Comparison of ENCODE assay signal across 9 cellular contexts in the genomic region with DNA sequence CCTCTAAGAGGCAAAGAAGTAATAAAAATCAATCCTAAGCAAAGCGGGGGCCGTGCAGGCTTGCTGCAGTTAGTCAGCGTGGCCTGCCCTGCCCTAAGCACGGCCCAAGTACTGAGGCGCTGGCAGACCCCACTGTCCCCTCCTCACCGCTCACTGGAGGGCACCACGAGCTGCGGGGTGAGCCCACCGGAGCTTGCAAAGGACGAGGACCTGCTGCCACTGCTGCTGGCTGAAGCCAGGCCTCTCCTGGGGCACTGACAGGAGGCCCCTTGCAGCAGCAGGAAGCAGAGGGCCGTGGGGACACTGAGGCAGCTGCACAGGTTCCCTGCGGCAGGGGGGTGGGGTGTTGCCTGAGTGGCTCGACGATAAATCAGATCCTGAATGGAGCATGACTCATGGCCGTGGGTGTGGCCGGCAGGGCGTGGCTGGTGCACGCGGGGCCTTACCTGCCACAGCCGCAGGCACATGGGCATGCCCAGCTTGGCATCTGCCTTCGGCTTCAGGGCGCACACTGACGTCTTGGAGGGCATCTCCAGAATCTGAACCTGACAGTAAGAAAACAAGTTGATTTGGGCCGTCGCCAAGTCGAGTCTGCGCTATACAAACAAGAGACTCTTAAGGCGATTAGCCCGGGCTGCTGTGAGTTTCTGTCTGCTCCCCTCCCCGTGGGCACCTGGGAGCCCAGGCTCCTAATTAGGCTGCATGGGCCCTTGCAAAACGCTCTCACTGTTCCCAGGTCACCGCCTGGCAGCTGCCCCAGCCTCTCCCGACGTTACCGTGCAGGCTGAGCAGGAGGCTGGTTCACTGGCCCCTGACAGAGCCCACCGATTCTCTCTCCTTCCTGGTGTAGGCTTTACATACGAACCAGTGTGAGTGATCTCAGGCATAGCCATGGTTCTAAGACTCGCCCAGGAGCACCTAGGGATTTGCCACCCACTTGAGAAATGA. TPM values are rescaled to one million over a fixed set of nuclear protein-coding genes. Genes with fewer than 3 reads are reported as not detected.
A peak's percentile ranks its signal among the peaks of the same experiment; 100 is the strongest.
DNase-seq lines count a peak whose midpoint lies in the region; FAIRE-seq and TF ChIP-seq lines count a peak whose summit lies in the region.
"Had no signal": no experiment of that assay in that cellular context is flagged by ENCODE, and none has a peak within 500 bp of the region (broad histone marks: within the 10 kb centered on the region; RNA-seq: fewer than 3 reads in every experiment).

No MANE protein-coding gene starts in this region.

- no peaks in the 10 kb centered on the region for H3K9me3 ChIP-seq in small intestine (ENCODE audit: control insufficient read depth, low read depth)

- no peak overlapping the region for H3K27ac ChIP-seq in small intestine (ENCODE audit: low read depth in 1 of 2, low read length in 1 of 2)
- H3K27ac ChIP-seq in caudate nucleus (ENCODE audit: low read depth, low read length), result no peak overlapping the region

- TF ChIP-seq CTCF in epithelial cell of esophagus (IDR thresholded peaks at IDR 0.05; ENCODE audit: insufficient read depth, low read depth, low read length, missing control alignments), result no peak

- FAIRE-seq in small intestine (lab: Jason Lieb, UNC), result no peak

- no peaks in the 10 kb centered on the region for H3K36me3 ChIP-seq in small intestine (ENCODE audit: control insufficient read depth in 2 of 2, insufficient read depth in 2 of 2, low read length in 2 of 2)

- H3K27me3 ChIP-seq in small intestine (ENCODE audit: control insufficient read depth in 2 of 2, insufficient read depth in 2 of 2, low read length in 2 of 2), result no peaks in the 10 kb centered on the region

- WGBS in small intestine, 3 donors, result 29 to 62% (median 47%) methylated on average over 37 to 38 of the region's 38 CpGs

- peak; percentile 45 for DNase-seq in NCI-H2029 (lab: John Stamatoyannopoulos, UW)
- no peak for DNase-seq in NCI-H2029 treated with DMSO at 0.1 percent for 48 hours (lab: John Stamatoyannopoulos, UW)
- peak; percentile 25 for DNase-seq in NCI-H345 (lab: John Stamatoyannopoulos, UW)
- DNase-seq in epithelial cell of esophagus (ENCODE audit: low read depth), result peak; percentile 96
- peak; percentile 91 for DNase-seq in small intestine
- no peak for DNase-seq in NCI-H146 treated with DMSO at 0.1 percent for 48 hours (lab: John Stamatoyannopoulos, UW; ENCODE audit: unreplicated experiment)
- no peak for DNase-seq in UCSD-AML1 (lab: John Stamatoyannopoulos, UW; ENCODE audit: unreplicated experiment)
- DNase-seq in caudate nucleus (lab: John Stamatoyannopoulos, UW), result no peak
- DNase-seq: hippocampal formation had no signal

- H3K4me3 ChIP-seq in epithelial cell of esophagus (ENCODE audit: low read length) (no peak overlapping the region), small intestine (ENCODE audit: low read depth in 1 of 2, low read length in 2 of 2) (no peak overlapping the region)

- H3K4me1 ChIP-seq in small intestine (ENCODE audit: control insufficient read depth in 2 of 2, insufficient read depth in 1 of 2, low read depth in 1 of 2, low read length in 1 of 2), result no peaks in the 10 kb centered on the region

RNA-seq across cellular contexts. Expression of gene TBX1, which starts 45.9 kb away (rescaled TPM):
- polyA plus RNA-seq in small intestine, result 1 to 10 TPM in 2 of 3 donors, not detected in 1; 1.1 to 4.8 TPM

RNA-seq across cellular contexts. Expression of gene GNB1L, which starts 48.2 kb away (rescaled TPM):
- polyA plus RNA-seq in small intestine, result 10 to 100 TPM in 2 of 3 donors, 1 to 10 TPM in 1; 7.6 to 18.9 (median 12.1) TPM

RNA-seq across cellular contexts. Expression of gene RTL10, which starts 48.2 kb away (rescaled TPM):
- 10 to 100 TPM in 2 of 3 donors, 1 to 10 TPM in 1; 9.7 to 30.6 (median 26.5) TPM for polyA plus RNA-seq in small intestine

Comparison
In these comparisons a context has a peak if more than half of its experiments do, and no peak if none do; other contexts are left out.
1. DNase-seq: peak in NCI-H2029 (single experiment), NCI-H345 (single experiment), epithelial cell of esophagus (single experiment) and small intestine (single experiment); none in NCI-H2029 treated with DMSO at 0.1 percent for 48 hours (single experiment), NCI-H146 treated with DMSO at 0.1 percent for 48 hours (single experiment), UCSD-AML1 (single experiment) and caudate nucleus (0 of 61).